6 cellular contexts compared by ENCODE assay signal in the genomic region with DNA sequence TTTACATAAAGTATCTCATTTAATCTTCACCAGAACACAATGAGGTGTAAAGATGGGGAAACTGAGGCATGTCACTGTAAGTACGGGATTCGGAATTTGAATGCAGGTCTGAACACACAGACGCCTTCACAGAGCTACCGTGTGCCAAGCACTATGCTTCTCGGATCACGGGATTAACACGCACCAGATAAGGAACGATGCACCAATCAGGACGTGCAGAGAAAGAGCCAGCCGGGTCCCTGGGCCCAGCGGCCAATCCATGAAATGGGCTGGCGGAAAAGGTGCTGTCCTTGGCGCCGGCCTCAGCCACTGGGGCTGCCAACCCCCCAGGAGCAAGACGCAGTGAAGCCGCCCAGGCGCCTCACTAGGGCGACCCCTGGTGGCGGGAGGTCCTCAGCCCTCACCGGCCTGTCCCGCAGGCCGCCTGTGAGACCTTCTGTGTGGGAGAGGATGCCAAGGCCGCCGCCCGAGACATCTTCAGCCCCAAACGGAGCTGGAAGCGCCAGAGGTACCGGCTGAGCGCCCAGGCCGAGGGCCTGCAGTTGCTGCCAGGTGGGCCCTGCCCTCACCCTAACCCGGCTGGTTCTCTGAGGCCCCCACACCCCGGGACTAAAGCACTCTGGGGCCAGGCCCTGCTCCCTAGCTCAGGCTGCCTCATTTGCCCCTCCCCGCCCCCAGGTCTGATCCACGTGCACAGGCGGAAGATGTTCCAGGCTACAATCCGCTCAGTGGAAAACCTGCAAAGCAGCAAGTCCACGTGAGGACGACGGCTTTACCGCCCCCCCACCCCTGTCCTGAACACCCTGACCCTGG. TPM values are rescaled to one million over a fixed set of nuclear protein-coding genes. Genes with fewer than 3 reads are reported as not detected.
DNase-seq lines count a peak whose midpoint lies in the region; ATAC-seq and TF ChIP-seq lines count a peak whose summit lies in the region.

No MANE protein-coding gene starts in this region.

- peak; percentile 50 for TF ChIP-seq POLR2A in GM15510 (IDR thresholded peaks at IDR 0.05; ENCODE audit: borderline replicate concordance, extremely low read depth, insufficient read length)
- TF ChIP-seq POLR2A in thyroid gland (IDR thresholded peaks at IDR 0.05): no peak

- H3K4me3 ChIP-seq in thyroid gland (replicated peaks in 1 of 3): no peak overlapping the region

- H3K36me3 ChIP-seq in thyroid gland: no peaks in the 10 kb centered on the region

- peaks cover 4 to 29% of the 10 kb centered on the region in 2 donors for H3K4me1 ChIP-seq in thyroid gland

- peak overlapping the region; percentile 70 for H3K4me3 Mint-ChIP-seq in activated naive CD4-positive, alpha-beta T cell treated with anti-CD3 and anti-CD28 coated beads for 36 hours
- H3K4me3 Mint-ChIP-seq in memory B cell: peak overlapping the region; percentile 71

- DNase-seq in LoVo (ENCODE audit: low spot score) (peak; percentile 86), memory B cell (ENCODE audit: low spot score in 2 of 2) (peak; percentile 82 to 85), thyroid gland (peak; percentile 38 to 58), NCI-H226 (no peak)
- DNase-seq in activated naive CD4-positive, alpha-beta T cell treated with anti-CD3 and anti-CD28 coated beads for 36 hours: peak; percentile 70

- CTCF ChIA-PET in activated naive CD4-positive, alpha-beta T cell treated with anti-CD3 and anti-CD28 coated beads for 36 hours (lab: Charles Lee): interaction anchor here (0.8 to 5.3 kb wide), 18 partner anchors 9 to 115 kb away, joined by 3 to 29 read pairs (median 5); partner anchors contain the start of gene ATG9B

- peaks cover 4% of the 10 kb centered on the region for H3K27me3 ChIP-seq in thyroid gland

- WGBS in thyroid gland, 2 donors: 33 to 60% methylated on average over 21 to 32 of the region's 40 CpGs

- peak; percentile 52 for ATAC-seq in memory B cell (ENCODE audit: low read depth)

- peaks cover 52% of the 10 kb centered on the region for H3K4me1 Mint-ChIP-seq in activated naive CD4-positive, alpha-beta T cell treated with anti-CD3 and anti-CD28 coated beads for 36 hours (ENCODE audit: low read depth)
- H3K4me1 Mint-ChIP-seq in memory B cell: peaks cover 13% of the 10 kb centered on the region

- H3K36me3 Mint-ChIP-seq in activated naive CD4-positive, alpha-beta T cell treated with anti-CD3 and anti-CD28 coated beads for 36 hours (ENCODE audit: low read depth): peaks cover 2% of the 10 kb centered on the region
- H3K36me3 Mint-ChIP-seq in memory B cell: no peaks in the 10 kb centered on the region

- peak; percentile 36 to 82 (median 60) for TF ChIP-seq CTCF in thyroid gland (IDR thresholded peaks at IDR 0.05)

- intact Hi-C loops in activated naive CD4-positive, alpha-beta T cell treated with anti-CD3 and anti-CD28 coated beads for 36 hours (cut with micrococcal nuclease): no loop called here
- intact Hi-C loops in thyroid gland (cut with DNase I): no loop called here

- no peaks in the 10 kb centered on the region for H3K9me3 ChIP-seq in thyroid gland

- H3K9me3 Mint-ChIP-seq in activated naive CD4-positive, alpha-beta T cell treated with anti-CD3 and anti-CD28 coated beads for 36 hours: no peaks in the 10 kb centered on the region
- no peaks in the 10 kb centered on the region for H3K9me3 Mint-ChIP-seq in memory B cell

- no peaks in the 10 kb centered on the region for H3K27me3 Mint-ChIP-seq in activated naive CD4-positive, alpha-beta T cell treated with anti-CD3 and anti-CD28 coated beads for 36 hours (ENCODE audit: low read depth)
- peaks cover 2% of the 10 kb centered on the region for H3K27me3 Mint-ChIP-seq in memory B cell

- peak overlapping the region; percentile 71 for H3K27ac Mint-ChIP-seq in activated naive CD4-positive, alpha-beta T cell treated with anti-CD3 and anti-CD28 coated beads for 36 hours
- no peak overlapping the region for H3K27ac Mint-ChIP-seq in memory B cell

- peak overlapping the region in 1 of 3 donors; percentile 2 for H3K27ac ChIP-seq in thyroid gland

RNA-seq across cellular contexts. Expression of gene ATG9B, which starts 15.6 kb away (rescaled TPM):
- 1 to 10 TPM; 2.8 to 4.0 TPM for total RNA-seq in activated naive CD4-positive, alpha-beta T cell treated with anti-CD3 and anti-CD28 coated beads for 36 hours
- under 1 TPM in 1 of 4 donors, not detected in 3; 0.27 TPM for total RNA-seq in thyroid gland

RNA-seq across cellular contexts. Expression of gene NOS3, which starts 17.9 kb away (rescaled TPM):
- total RNA-seq in activated naive CD4-positive, alpha-beta T cell treated with anti-CD3 and anti-CD28 coated beads for 36 hours: 1 to 10 TPM; 7.1 to 9.2 TPM
- total RNA-seq in thyroid gland: 1 to 10 TPM; 5.2 to 8.1 (median 6.3) TPM

RNA-seq across cellular contexts. Expression of gene ABCB8, which starts 19.5 kb away (rescaled TPM):
- total RNA-seq in activated naive CD4-positive, alpha-beta T cell treated with anti-CD3 and anti-CD28 coated beads for 36 hours: 10 to 100 TPM; 41.3 to 47.8 TPM
- 10 to 100 TPM; 39.0 to 74.2 (median 60.9) TPM for total RNA-seq in thyroid gland

RNA-seq across cellular contexts. Expression of gene KCNH2, which starts 30.6 kb away (rescaled TPM):
- under 1 TPM; 0.17 to 0.19 TPM for total RNA-seq in activated naive CD4-positive, alpha-beta T cell treated with anti-CD3 and anti-CD28 coated beads for 36 hours
- under 1 TPM; 0.33 to 0.93 (median 0.63) TPM for total RNA-seq in thyroid gland

RNA-seq across cellular contexts. Expression of gene ASIC3, which starts 39.6 kb away (rescaled TPM):
- total RNA-seq in activated naive CD4-positive, alpha-beta T cell treated with anti-CD3 and anti-CD28 coated beads for 36 hours: 1 to 10 TPM; 6.8 to 7.9 TPM
- 1 to 10 TPM in 3 of 4 donors, not detected in 1; 1.2 to 2.6 (median 1.5) TPM for total RNA-seq in thyroid gland
